Comparison of ENCODE assay signal across 9 cellular contexts in genomic region chr2:85132392-85132791, GRCh38. TPM values are rescaled to one million over a fixed set of nuclear protein-coding genes. Genes with fewer than 3 reads are reported as not detected.
DNase-seq lines count a peak whose midpoint lies in the region; ATAC-seq, FAIRE-seq and TF ChIP-seq lines count a peak whose summit lies in the region.
"Had no signal": no experiment of that assay in that cellular context is flagged by ENCODE, and none has a peak within 500 bp of the region (broad histone marks: within the 10 kb centered on the region; RNA-seq: fewer than 3 reads in every experiment).

No MANE protein-coding gene starts in this region.

- TF ChIP-seq POLR2A in GM12878 (IDR thresholded peaks at IDR 0.05; ENCODE audit: low read depth, low read length) (no peak), right lobe of liver (IDR thresholded peaks at IDR 0.05) (no peak)

- no peak for FAIRE-seq in GM12878 (lab: Jason Lieb, UNC)

- WGBS in GM12878 (ENCODE audit: insufficient coverage, insufficient replicate concordance, low lambda C conversion rate, missing lambda C conversion rate): 58% methylated on average over 14 of the region's 14 CpGs
- WGBS in right lobe of liver (ENCODE audit: insufficient coverage, low coverage, low lambda C conversion rate, missing lambda C conversion rate): 37% methylated on average over 14 of the region's 14 CpGs

- H3K36me3 ChIP-seq in GM12878 (ENCODE audit: control insufficient read depth in 2 of 2, insufficient read depth in 2 of 2, low read length in 1 of 2) (no peaks in the 10 kb centered on the region), right lobe of liver (no peaks in the 10 kb centered on the region), upper lobe of right lung (no peaks in the 10 kb centered on the region)
- H3K36me3 ChIP-seq: neutrophil had no signal

- no peak for ATAC-seq in activated T-cell treated with anti-CD3 and anti-CD28 coated beads, Interleukin-2, amount 50 U/mL, for 72 hours (replicated peaks in 1 of 2)
- ATAC-seq in GM12878 (no peak), right lobe of liver (no peak), upper lobe of right lung (no peak), HG03439 (IDR thresholded peaks at IDR 0.05; ENCODE audit: unreplicated experiment) (no peak)

- H3K4me1 ChIP-seq in GM12878 (ENCODE audit: control insufficient read depth, insufficient read depth, low read length): no peaks in the 10 kb centered on the region
- peaks cover 0 to 10% (median 3%) of the 10 kb centered on the region in 4 donors for H3K4me1 ChIP-seq in right lobe of liver
- peaks cover 7% of the 10 kb centered on the region for H3K4me1 ChIP-seq in upper lobe of right lung

- no peak for TF ChIP-seq RAD21 in GM12878 (IDR thresholded peaks at IDR 0.05; ENCODE audit: insufficient read depth, low read depth, low read length)

- H3K4me1 Mint-ChIP-seq in activated T-cell treated with anti-CD3 and anti-CD28 coated beads, Interleukin-2, amount 50 U/mL, for 72 hours (ENCODE audit: low read depth): peaks cover 8% of the 10 kb centered on the region

- no peak overlapping the region for H3K4me3 ChIP-seq in GM12878
- H3K4me3 ChIP-seq in right lobe of liver: peak overlapping the region; percentile 58 to 65 (median 58)
- H3K4me3 ChIP-seq in upper lobe of right lung: peak overlapping the region; percentile 64

- TF ChIP-seq CTCF in GM12878 (IDR thresholded peaks at IDR 0.05 in 2 of 3, conservative IDR thresholded peaks at IDR 0.05 in 1 of 3; ENCODE audit: control insufficient read depth in 2 of 3, extremely low read depth in 1 of 3, insufficient read depth in 1 of 3, low read depth in 3 of 3, low read length in 3 of 3) (no peak), right lobe of liver (IDR thresholded peaks at IDR 0.05) (no peak), upper lobe of right lung (IDR thresholded peaks at IDR 0.05) (no peak)

- H4K20me1 ChIP-seq in GM12878 (ENCODE audit: control insufficient read depth, insufficient read depth): no peaks in the 10 kb centered on the region

- peak overlapping the region; percentile 75 to 82 for H3K4me3 Mint-ChIP-seq in activated T-cell treated with anti-CD3 and anti-CD28 coated beads, Interleukin-2, amount 50 U/mL, for 72 hours

- BruUV-seq in GM12878 (replicated peaks; lab: Mats Ljungman, UMichigan): no TSS peak

- H3K79me2 ChIP-seq in GM12878 (ENCODE audit: control insufficient read depth, insufficient read depth, low read length): no peaks in the 10 kb centered on the region

- H3K27ac ChIP-seq in GM12878 (ENCODE audit: control insufficient read depth, insufficient read depth) (no peak overlapping the region), right lobe of liver (peak overlapping the region in 1 of 3 donors; percentile 43), upper lobe of right lung (peak overlapping the region; percentile 24)
- H3K27ac ChIP-seq: neutrophil had no signal

- no peak overlapping the region for H3K9ac ChIP-seq in GM12878 (ENCODE audit: control insufficient read depth, insufficient read depth, low read length)

- TF ChIP-seq EP300 in GM12878 (IDR thresholded peaks at IDR 0.05; ENCODE audit: borderline replicate concordance in 1 of 2, control insufficient read depth in 1 of 2, low read depth in 2 of 2, low read length in 2 of 2): no peak

- SMC1A ChIA-PET in GM12878 (lab: Charles Lee; ENCODE audit: uncharacterized antibody, unreplicated experiment): no interaction called here

- no peaks in the 10 kb centered on the region for H3K36me3 Mint-ChIP-seq in activated T-cell treated with anti-CD3 and anti-CD28 coated beads, Interleukin-2, amount 50 U/mL, for 72 hours (ENCODE audit: insufficient read depth in 2 of 2)

- DNase-seq in activated T-cell treated with anti-CD3 and anti-CD28 coated beads, Interleukin-2, amount 50 U/mL, for 72 hours: no peak
- DNase-seq in activated T-cell treated with anti-CD3 and anti-CD28 coated beads, Interleukin-2, amount 50 U/mL, for 1 hour: no peak
- DNase-seq in GM12878 (ENCODE audit: low read depth, low spot score) (no peak), right lobe of liver (no peak), upper lobe of right lung (no peak), hypothalamus (lab: John Stamatoyannopoulos, UW) (no peak), NCI-H2081 (lab: John Stamatoyannopoulos, UW) (no peak)

- CTCF ChIA-PET in GM12878 (lab: Yijun Ruan, JAX): no interaction called here

- H3K27me3 Mint-ChIP-seq in activated T-cell treated with anti-CD3 and anti-CD28 coated beads, Interleukin-2, amount 50 U/mL, for 72 hours (ENCODE audit: low read depth): peaks cover 71% of the 10 kb centered on the region

- H3K9me3 ChIP-seq in GM12878 (replicated peaks; ENCODE audit: control insufficient read depth, insufficient read depth, low read length): no peaks in the 10 kb centered on the region
- H3K9me3 ChIP-seq in right lobe of liver: no peaks in the 10 kb centered on the region
- no peaks in the 10 kb centered on the region for H3K9me3 ChIP-seq in upper lobe of right lung
- H3K9me3 ChIP-seq: neutrophil had no signal

- RAD21 ChIA-PET in GM12878 (lab: Charles Lee; ENCODE audit: unreplicated experiment): no interaction called here

- no peaks in the 10 kb centered on the region for H3K9me3 Mint-ChIP-seq in activated T-cell treated with anti-CD3 and anti-CD28 coated beads, Interleukin-2, amount 50 U/mL, for 72 hours

- peak overlapping the region; percentile 59; the same call in 1 of the 2 replicates for H3K4me2 ChIP-seq in GM12878 (ENCODE audit: control insufficient read depth, insufficient read depth)

- POLR2A ChIA-PET in GM12878 (lab: Charles Lee): no interaction called here

- no peak overlapping the region for H3K27ac Mint-ChIP-seq in activated T-cell treated with anti-CD3 and anti-CD28 coated beads, Interleukin-2, amount 50 U/mL, for 72 hours

- intact Hi-C loops in GM12878 (cut with micrococcal nuclease; ENCODE audit: unreplicated experiment): loop anchor here (5.0 kb wide), 1 partner anchor 155 kb away; no protein-coding TSS in a partner anchor
- intact Hi-C loops in right lobe of liver (cut with DNase I): loop anchor here (10.0 kb wide), 1 partner anchor 152 kb away; no protein-coding TSS in a partner anchor
- intact Hi-C loops in upper lobe of right lung (cut with DNase I): loop anchor here (5.0 kb wide), 1 partner anchor 155 kb away; no protein-coding TSS in a partner anchor

- H2AFZ ChIP-seq in GM12878 (ENCODE audit: control insufficient read depth, low read depth, low read length): no peak overlapping the region

- in situ Hi-C loops in GM12878 (cut with MboI): no loop called here

- H3K27me3 ChIP-seq in GM12878 (replicated peaks in 1 of 2; ENCODE audit: control insufficient read depth in 2 of 2, insufficient read depth in 2 of 2, low read length in 1 of 2) (peaks cover 8 to 14% of the 10 kb centered on the region in 2 experiments), right lobe of liver (no peaks in the 10 kb centered on the region), upper lobe of right lung (peaks cover 4% of the 10 kb centered on the region)

TF ChIP-seq in GM12878, 131 proteins besides CTCF, POLR2A, EP300 and RAD21 (continues in another document):
- TF ChIP-seq CEBPZ (IDR thresholded peaks at IDR 0.05; ENCODE audit: low read depth, low read length): no peak
- TF ChIP-seq, protein P1, sequence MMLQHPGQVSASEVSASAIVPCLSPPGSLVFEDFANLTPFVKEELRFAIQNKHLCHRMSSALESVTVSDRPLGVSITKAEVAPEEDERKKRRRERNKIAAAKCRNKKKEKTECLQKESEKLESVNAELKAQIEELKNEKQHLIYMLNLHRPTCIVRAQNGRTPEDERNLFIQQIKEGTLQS (IDR thresholded peaks at IDR 0.05; ENCODE audit: borderline replicate concordance, extremely low read depth, low read depth, low read length): no peak
- TF ChIP-seq KDM1A (IDR thresholded peaks at IDR 0.05; ENCODE audit: borderline replicate concordance): no peak

RNA-seq across cellular contexts. Expression of gene TCF7L1, which starts 0.8 kb away (rescaled TPM):
- under 1 TPM; 0.07 to 0.16 TPM for total RNA-seq in activated T-cell treated with anti-CD3 and anti-CD28 coated beads, Interleukin-2, amount 50 U/mL, for 72 hours
- not detected in 2 replicates for total RNA-seq in GM12878 (2013; cell fraction: nucleolus; rRNA removed)
- total RNA-seq in GM12878 (2014; rRNA removed): not detected in 2 replicates
- not detected in 2 replicates for total RNA-seq in GM12878 (2014; rRNA removed; fragmentation: Illumina TruSeq; extraction: Trizol)
- 0.10 TPM in 1 of 2 replicates, not detected in the other for total RNA-seq in GM12878 (2021)
- polyA plus RNA-seq in GM12878 (2011; ENCODE audit: low read depth): not detected
- not detected in 2 replicates for polyA plus RNA-seq in GM12878 (2011; rRNA removed)
- not detected in 2 replicates for polyA plus RNA-seq in GM12878 (2011; cell fraction: cytosol; rRNA removed)
- not detected in 2 replicates for polyA plus RNA-seq in GM12878 (2011; cell fraction: nucleus; rRNA removed)
- 0.08 TPM in 2 replicates for polyA plus RNA-seq in GM12878 (2012)
- polyA plus RNA-seq in GM12878 (2014; fragmentation: Illumina TruSeq; extraction: Trizol): 0.03 and 0.05 TPM in 2 replicates
- polyA plus RNA-seq in GM12878 (2014; fragmentation: Nextera tagmentation; extraction: Ambion mirVana): not detected
- not detected in 2 replicates for polyA plus RNA-seq in GM12878 (2014; rRNA removed)
- under 1 TPM in 1 of 2 experiments, not detected in 1; 0.11 TPM for polyA plus RNA-seq in GM12878 (2016; fragmentation: Nextera tagmentation; extraction: Ambion mirVana)
- not detected in 2 replicates for polyA minus RNA-seq in GM12878 (2011; rRNA and poly(A)+ RNA removed)
- polyA minus RNA-seq in GM12878 (2011; cell fraction: cytosol; rRNA and poly(A)+ RNA removed): not detected in 2 replicates
- polyA minus RNA-seq in GM12878 (2011; cell fraction: nucleus; rRNA and poly(A)+ RNA removed): not detected in 2 replicates
- 1 to 10 TPM; 1.2 to 8.8 (median 3.7) TPM for total RNA-seq in right lobe of liver
- total RNA-seq in upper lobe of right lung: 21.1 TPM
